In the genomic region with DNA sequence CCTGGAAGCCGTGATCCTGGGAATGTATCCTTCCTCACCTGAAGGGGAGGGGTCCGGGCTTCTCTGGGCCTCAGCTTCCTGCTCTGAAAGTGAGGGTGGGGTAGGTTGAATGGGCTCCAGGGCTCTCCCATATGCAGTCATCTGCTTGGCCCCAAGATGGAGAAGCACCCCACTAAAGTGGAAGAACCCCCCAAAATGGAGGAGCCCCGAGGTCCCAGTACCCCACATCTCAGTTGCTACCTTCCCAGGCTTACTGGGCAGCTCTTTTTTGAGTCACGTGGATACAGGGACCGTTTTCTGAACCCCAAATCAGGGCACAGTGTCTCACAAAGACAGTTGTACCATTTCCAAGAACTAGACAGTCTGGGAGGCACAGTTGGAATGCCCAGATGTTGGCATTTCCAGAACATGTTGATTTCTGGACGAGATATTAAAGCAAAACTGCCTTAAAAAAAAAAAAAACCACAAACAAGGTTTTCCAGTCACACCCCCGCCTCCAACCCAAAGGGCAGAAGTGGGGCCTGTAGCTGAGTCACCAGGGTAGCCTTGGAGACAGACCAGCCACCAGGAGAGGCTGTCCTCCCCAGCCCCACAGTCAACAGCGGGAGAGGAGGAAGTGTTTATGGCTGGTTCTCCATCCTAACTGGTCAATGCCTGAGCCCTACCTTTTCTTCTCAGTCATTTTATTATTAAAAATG, we compare ENCODE assay signal across 8 cellular contexts. TPM values are rescaled to one million over a fixed set of nuclear protein-coding genes. Genes with fewer than 3 reads are reported as not detected.
A peak's percentile ranks its signal among the peaks of the same experiment; 100 is the strongest.
DNase-seq lines count a peak whose midpoint lies in the region; ATAC-seq and TF ChIP-seq lines count a peak whose summit lies in the region.
"Had no signal": no experiment of that assay in that cellular context is flagged by ENCODE, and none has a peak within 500 bp of the region (broad histone marks: within the 10 kb centered on the region; RNA-seq: fewer than 3 reads in every experiment).

No MANE protein-coding gene starts in this region.

- H3K4me1 Mint-ChIP-seq in activated CD8-positive, alpha-beta memory T cell treated with anti-CD3 and anti-CD28 coated beads, Interleukin-2, amount 10 ng/mL, durations not matched to agents 7 days and 5 days: peaks cover 20% of the 10 kb centered on the region

- H4K8ac ChIP-seq in IMR-90 (ENCODE audit: low read depth in 2 of 2, low read length in 2 of 2): peak overlapping the region; percentile 46 to 80; a peak in 3 of 4 replicates

- TF ChIP-seq RAD21 in IMR-90 (IDR thresholded peaks at IDR 0.05; ENCODE audit: low read length): peak; percentile 14; the same call in 1 of the 2 replicates

- H3K27ac ChIP-seq in IMR-90 (ENCODE audit: insufficient read depth, low read length): peak overlapping the region; percentile 9

- no peak for TF ChIP-seq POLR2A in IMR-90 (IDR thresholded peaks at IDR 0.05; ENCODE audit: low read depth, low read length)

- no TSS peak for BruUV-seq in IMR-90 (replicated peaks; lab: Mats Ljungman, UMichigan)

- POLR2A ChIA-PET in IMR-90 (lab: Charles Lee; ENCODE audit: unreplicated experiment): interaction anchor here (0.5 to 0.7 kb wide), 3 partner anchors 20 to 604 kb away, joined by 4 to 9 read pairs (median 9); a partner anchor contains a TSS

- CTCF ChIA-PET in IMR-90 (lab: Yijun Ruan, JAX): interaction anchor here (1.2 to 1.4 kb wide), 2 partner anchors 12 to 63 kb away, joined by 3 to 5 read pairs; no protein-coding TSS in a partner anchor
- CTCF ChIA-PET in activated CD8-positive, alpha-beta memory T cell treated with anti-CD3 and anti-CD28 coated beads, Interleukin-2, amount 10 ng/mL, durations not matched to agents 7 days and 5 days (lab: Charles Lee): interaction anchor here (1.7 to 2.7 kb wide), 2 partner anchors 11 to 63 kb away, joined by 6 to 14 read pairs; no protein-coding TSS in a partner anchor

- H3K36me3 ChIP-seq in IMR-90 (ENCODE audit: control insufficient read depth, insufficient read depth, low read length): peaks cover 5% of the 10 kb centered on the region; the same call in 1 of the 2 replicates

- H3K9ac ChIP-seq in IMR-90 (ENCODE audit: low read depth, low read length): no peak overlapping the region

- intact Hi-C loops in IMR-90 (cut with micrococcal nuclease) (no loop called here), cardiac septum (cut with DNase I) (no loop called here)

- H2AK5ac ChIP-seq in IMR-90 (ENCODE audit: low read depth, low read length): peak overlapping the region; percentile 36; the same call in 1 of the 2 replicates

- H4K91ac ChIP-seq in IMR-90 (ENCODE audit: insufficient read depth, low read depth, low read length): peak overlapping the region; percentile 57

- 0 out of 2 replicates have a peak, but pooled peaks have one; percentile 8 for TF ChIP-seq CTCF in IMR-90 (conservative IDR thresholded peaks at IDR 0.05; ENCODE audit: low read depth, low read length)

- ATAC-seq in IMR-90 (ENCODE audit: low read depth) (peak; percentile 92), HG02623 (IDR thresholded peaks at IDR 0.05; ENCODE audit: unreplicated experiment) (no peak), GM18520 (IDR thresholded peaks at IDR 0.05; ENCODE audit: unreplicated experiment) (no peak)
- ATAC-seq in activated CD8-positive, alpha-beta memory T cell treated with anti-CD3 and anti-CD28 coated beads, Interleukin-2, amount 10 ng/mL, durations not matched to agents 7 days and 5 days: no peak

- no peak overlapping the region for H3K56ac ChIP-seq in IMR-90 (ENCODE audit: extremely low read depth, insufficient read depth, low read length)

- H2BK20ac ChIP-seq in IMR-90 (ENCODE audit: low read depth, low read length): peak overlapping the region; percentile 46; the same call in 1 of the 2 replicates

- peak overlapping the region; percentile 34; the same call in 1 of the 2 replicates for H3K14ac ChIP-seq in IMR-90 (replicated peaks; ENCODE audit: low read depth, low read length)

- H3K23ac ChIP-seq in IMR-90 (ENCODE audit: low read depth, low read length): 0 out of 2 replicates have a peak overlapping the region, but pooled peaks have one; percentile 50

- in situ Hi-C loops in IMR-90 (cut with MboI; ENCODE audit: low sequenced_read_pairs): no loop called here

- H3K27me3 ChIP-seq in IMR-90 (ENCODE audit: control insufficient read depth, insufficient read depth, low read length): no peaks in the 10 kb centered on the region

- dilution Hi-C loops in IMR-90 (cut with HindIII; ENCODE audit: low sequenced_read_pairs, unreplicated experiment): no loop called here

- H3K9me1 ChIP-seq in IMR-90 (ENCODE audit: insufficient read depth, low read length): peaks cover 8% of the 10 kb centered on the region; the same call in 1 of the 2 replicates

- no peaks in the 10 kb centered on the region for H3K9me3 Mint-ChIP-seq in activated CD8-positive, alpha-beta memory T cell treated with anti-CD3 and anti-CD28 coated beads, Interleukin-2, amount 10 ng/mL, durations not matched to agents 7 days and 5 days (ENCODE audit: low read depth)
- H3K9me3 Mint-ChIP-seq: memory B cell had no signal

- H3K9me3 ChIP-seq in IMR-90 (ENCODE audit: control insufficient read depth, insufficient read depth, low read length): no peaks in the 10 kb centered on the region

- H2BK5ac ChIP-seq in IMR-90 (ENCODE audit: low read depth, low read length, poor library complexity, severe bottlenecking): peak overlapping the region; percentile 60

- H3K4ac ChIP-seq in IMR-90 (ENCODE audit: low read depth, low read length): peak overlapping the region; percentile 73

- no peak overlapping the region for H3K27ac Mint-ChIP-seq in activated CD8-positive, alpha-beta memory T cell treated with anti-CD3 and anti-CD28 coated beads, Interleukin-2, amount 10 ng/mL, durations not matched to agents 7 days and 5 days
- H3K27ac Mint-ChIP-seq: memory B cell had no signal

- peak overlapping the region; percentile 0; the same call in 1 of the 2 replicates for H4K5ac ChIP-seq in IMR-90 (ENCODE audit: low read depth, low read length)

- H3K4me1 ChIP-seq in IMR-90 (ENCODE audit: control insufficient read depth, insufficient read depth, low read length): peaks cover 14% of the 10 kb centered on the region

- peak overlapping the region; percentile 12; the same call in 1 of the 2 replicates for H3K18ac ChIP-seq in IMR-90 (ENCODE audit: low read depth, low read length)

- H3K4me2 ChIP-seq in IMR-90 (ENCODE audit: low read depth, low read length): peak overlapping the region; percentile 59

- H3K27me3 Mint-ChIP-seq in activated CD8-positive, alpha-beta memory T cell treated with anti-CD3 and anti-CD28 coated beads, Interleukin-2, amount 10 ng/mL, durations not matched to agents 7 days and 5 days: no peaks in the 10 kb centered on the region

- peak overlapping the region; percentile 90 for H2AFZ ChIP-seq in IMR-90 (replicated peaks; ENCODE audit: low read length, poor library complexity)

- no peak overlapping the region for H3K4me3 ChIP-seq in IMR-90 (ENCODE audit: insufficient read depth, low read depth, low read length)

- peak overlapping the region; percentile 66; the same call in 1 of the 3 replicates for H2BK15ac ChIP-seq in IMR-90 (ENCODE audit: low read depth, low read length)

- H2AK9ac ChIP-seq in IMR-90 (replicated peaks; ENCODE audit: low read depth, low read length, poor library complexity): peak overlapping the region; percentile 82

- no peaks in the 10 kb centered on the region for H4K20me1 ChIP-seq in IMR-90 (ENCODE audit: insufficient read depth, low read length)

- H3K36me3 Mint-ChIP-seq in activated CD8-positive, alpha-beta memory T cell treated with anti-CD3 and anti-CD28 coated beads, Interleukin-2, amount 10 ng/mL, durations not matched to agents 7 days and 5 days: no peaks in the 10 kb centered on the region
- H3K36me3 Mint-ChIP-seq: memory B cell had no signal

- no peaks in the 10 kb centered on the region for H3K79me1 ChIP-seq in IMR-90 (ENCODE audit: low read depth in 1 of 2, low read length in 2 of 2)

- DNase-seq in IMR-90: peak; percentile 82
- peak; percentile 41 for DNase-seq in activated CD8-positive, alpha-beta memory T cell treated with anti-CD3 and anti-CD28 coated beads, Interleukin-2, amount 10 ng/mL, durations not matched to agents 7 days and 5 days
- DNase-seq in cardiac septum (ENCODE audit: low spot score): peak; percentile 84
- peak; percentile 79 for DNase-seq in renal cortical epithelial cell (ENCODE audit: low read depth)
- DNase-seq in NCI-H345 treated with DMSO at 0.1 percent for 48 hours (lab: John Stamatoyannopoulos, UW; ENCODE audit: unreplicated experiment): no peak

- no peak overlapping the region for H3K4me3 Mint-ChIP-seq in activated CD8-positive, alpha-beta memory T cell treated with anti-CD3 and anti-CD28 coated beads, Interleukin-2, amount 10 ng/mL, durations not matched to agents 7 days and 5 days
- H3K4me3 Mint-ChIP-seq: memory B cell had no signal

- peak overlapping the region; percentile 69 for H2BK120ac ChIP-seq in IMR-90 (ENCODE audit: low read depth, low read length)

- 53% methylated on average over 2 of the region's 8 CpGs; no CpG with 5 or more reads in 1 of the 2 experiments for WGBS in IMR-90 (ENCODE audit: extremely low coverage in 2 of 2, insufficient read length in 1 of 2), 2 experiments

TF ChIP-seq in IMR-90, 13 proteins besides CTCF, POLR2A, EP300 and RAD21 (continues in another document):
- TF ChIP-seq BHLHE40 (IDR thresholded peaks at IDR 0.05; ENCODE audit: low read depth, low read length): no peak

RNA-seq across cellular contexts. Expression of a gene that starts 12.1 kb away (rescaled TPM):
- total RNA-seq in IMR-90 (2012; rRNA removed) (1.9 and 2.0 TPM in 2 replicates), cardiac septum (16.4 TPM), renal cortical epithelial cell (0.35 and 8.5 TPM in 2 replicates)
- polyA plus RNA-seq in IMR-90 (2012; rRNA removed): 9.5 and 9.6 TPM in 2 replicates
- polyA plus RNA-seq in IMR-90 (2012; cell fraction: cytosol; rRNA removed): 5.5 TPM in 2 replicates
- 22.8 and 31.0 TPM in 2 replicates for polyA plus RNA-seq in IMR-90 (2012; cell fraction: nucleus; rRNA removed; ENCODE audit: low replicate concordance)
- 1 to 10 TPM; 3.3 to 8.1 TPM for total RNA-seq in activated CD8-positive, alpha-beta memory T cell treated with anti-CD3 and anti-CD28 coated beads, Interleukin-2, amount 10 ng/mL, durations not matched to agents 7 days and 5 days

RNA-seq across cellular contexts. Expression of a gene that starts 39.3 kb away (rescaled TPM):
- total RNA-seq in IMR-90 (2012; rRNA removed) (3.6 and 4.1 TPM in 2 replicates), cardiac septum (12.4 TPM), renal cortical epithelial cell (5.7 and 11.1 TPM in 2 replicates)
- 8.4 and 10.0 TPM in 2 replicates for polyA plus RNA-seq in IMR-90 (2012; rRNA removed)
- 5.4 and 7.7 TPM in 2 replicates for polyA plus RNA-seq in IMR-90 (2012; cell fraction: cytosol; rRNA removed)
- polyA plus RNA-seq in IMR-90 (2012; cell fraction: nucleus; rRNA removed; ENCODE audit: low replicate concordance): 23.8 and 32.6 TPM in 2 replicates
- total RNA-seq in activated CD8-positive, alpha-beta memory T cell treated with anti-CD3 and anti-CD28 coated beads, Interleukin-2, amount 10 ng/mL, durations not matched to agents 7 days and 5 days: 10 to 100 TPM; 12.9 to 14.6 TPM

RNA-seq across cellular contexts. Expression of a gene that starts 52.9 kb away (rescaled TPM):
- total RNA-seq in IMR-90 (2012; rRNA removed) (not detected in 2 replicates), cardiac septum (not detected), renal cortical epithelial cell (not detected in 2 replicates)
- not detected in 2 replicates for polyA plus RNA-seq in IMR-90 (2012; rRNA removed)
- not detected in 2 replicates for polyA plus RNA-seq in IMR-90 (2012; cell fraction: cytosol; rRNA removed)
- not detected in 2 replicates for polyA plus RNA-seq in IMR-90 (2012; cell fraction: nucleus; rRNA removed; ENCODE audit: low replicate concordance)
- total RNA-seq in activated CD8-positive, alpha-beta memory T cell treated with anti-CD3 and anti-CD28 coated beads, Interleukin-2, amount 10 ng/mL, durations not matched to agents 7 days and 5 days: not detected
